In the genomic region with DNA sequence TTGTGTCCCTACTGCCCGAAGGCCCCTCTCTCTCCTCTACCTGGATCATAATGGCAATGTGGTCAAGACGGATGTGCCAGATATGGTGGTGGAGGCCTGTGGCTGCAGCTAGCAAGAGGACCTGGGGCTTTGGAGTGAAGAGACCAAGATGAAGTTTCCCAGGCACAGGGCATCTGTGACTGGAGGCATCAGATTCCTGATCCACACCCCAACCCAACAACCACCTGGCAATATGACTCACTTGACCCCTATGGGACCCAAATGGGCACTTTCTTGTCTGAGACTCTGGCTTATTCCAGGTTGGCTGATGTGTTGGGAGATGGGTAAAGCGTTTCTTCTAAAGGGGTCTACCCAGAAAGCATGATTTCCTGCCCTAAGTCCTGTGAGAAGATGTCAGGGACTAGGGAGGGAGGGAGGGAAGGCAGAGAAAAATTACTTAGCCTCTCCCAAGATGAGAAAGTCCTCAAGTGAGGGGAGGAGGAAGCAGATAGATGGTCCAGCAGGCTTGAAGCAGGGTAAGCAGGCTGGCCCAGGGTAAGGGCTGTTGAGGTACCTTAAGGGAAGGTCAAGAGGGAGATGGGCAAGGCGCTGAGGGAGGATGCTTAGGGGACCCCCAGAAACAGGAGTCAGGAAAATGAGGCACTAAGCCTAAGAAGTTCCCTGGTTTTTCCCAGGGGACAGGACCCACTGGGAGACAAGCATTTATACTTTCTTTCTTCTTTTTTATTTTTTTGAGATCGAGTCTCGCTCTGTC, we compare ENCODE assay signal across 15 cellular contexts. TPM values are rescaled to one million over a fixed set of nuclear protein-coding genes. Genes with fewer than 3 reads are reported as not detected.
A peak's percentile ranks its signal among the peaks of the same experiment; 100 is the strongest.
DNase-seq lines count a peak whose midpoint lies in the region; ATAC-seq and TF ChIP-seq lines count a peak whose summit lies in the region.
"Had no signal": no experiment of that assay in that cellular context is flagged by ENCODE, and none has a peak within 500 bp of the region (broad histone marks: within the 10 kb centered on the region; RNA-seq: fewer than 3 reads in every experiment).

No MANE protein-coding gene starts in this region.

- no peak overlapping the region for H3K27ac Mint-ChIP-seq in natural killer cell
- peak overlapping the region in 1 of 2 donors; percentile 25 for H3K27ac Mint-ChIP-seq in natural killer cell treated with Interleukin-12 subunit alpha and Interleukin-12 subunit beta and Interleukin-15 and Interleukin-18, amount 100 ng/mL, for 72 hours

- peaks cover 0 to 9% of the 10 kb centered on the region in 2 donors for H3K27me3 Mint-ChIP-seq in natural killer cell (ENCODE audit: low read depth in 2 of 2)
- H3K27me3 Mint-ChIP-seq in natural killer cell treated with Interleukin-12 subunit alpha and Interleukin-12 subunit beta and Interleukin-15 and Interleukin-18, amount 100 ng/mL, for 72 hours, result peaks cover 0 to 7% of the 10 kb centered on the region in 2 donors

- no peaks in the 10 kb centered on the region for H3K36me3 Mint-ChIP-seq in natural killer cell
- H3K36me3 Mint-ChIP-seq in natural killer cell treated with Interleukin-12 subunit alpha and Interleukin-12 subunit beta and Interleukin-15 and Interleukin-18, amount 100 ng/mL, for 72 hours, result no peaks in the 10 kb centered on the region
- H3K36me3 Mint-ChIP-seq: activated CD8-positive, alpha-beta memory T cell treated with anti-CD3 and anti-CD28 coated beads, Interleukin-2, amount 10 ng/mL, durations not matched to agents 7 days and 5 days had no signal

- H3K9me3 ChIP-seq in SJSA1 (replicated peaks), result no peaks in the 10 kb centered on the region
- H3K9me3 ChIP-seq: body of pancreas, upper lobe of left lung had no signal

- no peaks in the 10 kb centered on the region for H3K9me3 Mint-ChIP-seq in natural killer cell
- no peaks in the 10 kb centered on the region for H3K9me3 Mint-ChIP-seq in natural killer cell treated with Interleukin-12 subunit alpha and Interleukin-12 subunit beta and Interleukin-15 and Interleukin-18, amount 100 ng/mL, for 72 hours

- peaks cover 43% of the 10 kb centered on the region for H3K36me3 ChIP-seq in SJSA1
- H3K36me3 ChIP-seq: upper lobe of left lung had no signal

- H3K4me1 Mint-ChIP-seq in natural killer cell, result peaks cover 36 to 44% of the 10 kb centered on the region in 2 donors
- H3K4me1 Mint-ChIP-seq in natural killer cell treated with Interleukin-12 subunit alpha and Interleukin-12 subunit beta and Interleukin-15 and Interleukin-18, amount 100 ng/mL, for 72 hours (ENCODE audit: low read depth in 2 of 2), result peaks cover 24 to 31% of the 10 kb centered on the region in 2 donors

- TF ChIP-seq CTCF in natural killer cell (IDR thresholded peaks at IDR 0.05), result no peak

- intact Hi-C loops in natural killer cell (cut with micrococcal nuclease), result no loop called here

- no peaks in the 10 kb centered on the region for H3K27me3 ChIP-seq in SJSA1 (replicated peaks)
- H3K27me3 ChIP-seq: body of pancreas had no signal

- peak overlapping the region; percentile 82 for H3K27ac ChIP-seq in SJSA1
- H3K27ac ChIP-seq: body of pancreas, parathyroid adenoma, upper lobe of left lung had no signal

- peaks cover 63% of the 10 kb centered on the region for H3K4me1 ChIP-seq in SJSA1 (replicated peaks)

- ATAC-seq in natural killer cell, result no peak
- no peak for ATAC-seq in natural killer cell treated with Interleukin-12 subunit alpha and Interleukin-12 subunit beta and Interleukin-15 and Interleukin-18, amount 100 ng/mL, for 72 hours
- ATAC-seq in GM21447 (IDR thresholded peaks at IDR 0.05; ENCODE audit: unreplicated experiment), result no peak
- ATAC-seq in HG03521 (IDR thresholded peaks at IDR 0.05; ENCODE audit: unreplicated experiment), result no peak
- ATAC-seq: body of pancreas had no signal

- peak overlapping the region; percentile 13 for H3K4me3 Mint-ChIP-seq in natural killer cell
- no peak overlapping the region for H3K4me3 Mint-ChIP-seq in natural killer cell treated with Interleukin-12 subunit alpha and Interleukin-12 subunit beta and Interleukin-15 and Interleukin-18, amount 100 ng/mL, for 72 hours

- no peak overlapping the region for H3K4me3 ChIP-seq in SJSA1
- H3K4me3 ChIP-seq: body of pancreas, upper lobe of left lung had no signal

- DNase-seq in natural killer cell (no peak), SJSA1 (ENCODE audit: low read depth in 1 of 2, low spot score in 2 of 2) (no peak), islet precursor cell (peak; percentile 48), HCEC 1CT (no peak), Kasumi-1 (lab: John Stamatoyannopoulos, UW) (no peak)
- no peak for DNase-seq in natural killer cell treated with Interleukin-12 subunit alpha and Interleukin-12 subunit beta and Interleukin-15 and Interleukin-18, amount 100 ng/mL, for 72 hours (ENCODE audit: low spot score)
- DNase-seq: kidney, NCI-H1436 treated with DMSO at 0.1 percent for 48 hours, upper lobe of left lung had no signal

RNA-seq across cellular contexts. Expression of a gene that starts 1.8 kb away (rescaled TPM):
- not detected for total RNA-seq in natural killer cell
- total RNA-seq in natural killer cell treated with Interleukin-12 subunit alpha and Interleukin-12 subunit beta and Interleukin-15 and Interleukin-18, amount 100 ng/mL, for 72 hours, result under 1 TPM in 1 of 2 donors, not detected in 1; 0.45 TPM
- total RNA-seq in SJSA1 (2014; rRNA removed; shearing (Covaris generic)), result 2.2 and 2.5 TPM in 2 replicates
- total RNA-seq: body of pancreas, dermis microvascular lymphatic vessel endothelial cell had no signal

RNA-seq across cellular contexts. Expression of a gene that starts 2.7 kb away (rescaled TPM):
- total RNA-seq in natural killer cell, result 1 to 10 TPM in 1 of 3 donors, under 1 TPM in 2; 0.50 to 1.4 (median 0.99) TPM
- 1 to 10 TPM in 1 of 2 donors, under 1 TPM in 1; 0.61 to 1.0 TPM for total RNA-seq in natural killer cell treated with Interleukin-12 subunit alpha and Interleukin-12 subunit beta and Interleukin-15 and Interleukin-18, amount 100 ng/mL, for 72 hours
- 225 and 323 TPM in 2 replicates for total RNA-seq in SJSA1 (2014; rRNA removed; shearing (Covaris generic))

RNA-seq across cellular contexts. Expression of a gene that starts 22.3 kb away (rescaled TPM):
- total RNA-seq in natural killer cell, result under 1 TPM; 0.18 to 0.35 (median 0.31) TPM
- not detected for total RNA-seq in natural killer cell treated with Interleukin-12 subunit alpha and Interleukin-12 subunit beta and Interleukin-15 and Interleukin-18, amount 100 ng/mL, for 72 hours
- total RNA-seq in SJSA1 (2014; rRNA removed; shearing (Covaris generic)), result 0.18 and 0.88 TPM in 2 replicates
- total RNA-seq: activated CD8-positive, alpha-beta memory T cell treated with anti-CD3 and anti-CD28 coated beads, Interleukin-2, amount 10 ng/mL, durations not matched to agents 7 days and 5 days; body of pancreas; dermis microvascular lymphatic vessel endothelial cell; kidney; upper lobe of left lung had no signal

RNA-seq across cellular contexts. Expression of a gene that starts 22.8 kb away (rescaled TPM):
- 1,000 to 10,000 TPM in 2 of 3 donors, 100 to 1,000 TPM in 1; 558 to 1,091 (median 1,015) TPM for total RNA-seq in natural killer cell
- 100 to 1,000 TPM; 138 to 154 TPM for total RNA-seq in natural killer cell treated with Interleukin-12 subunit alpha and Interleukin-12 subunit beta and Interleukin-15 and Interleukin-18, amount 100 ng/mL, for 72 hours
- 30.6 TPM in 2 replicates for total RNA-seq in SJSA1 (2014; rRNA removed; shearing (Covaris generic))
- total RNA-seq: dermis microvascular lymphatic vessel endothelial cell had no signal

RNA-seq across cellular contexts. Expression of a gene that starts 26.1 kb away (rescaled TPM):
- total RNA-seq in natural killer cell, result 100 to 1,000 TPM; 110 to 124 (median 123) TPM
- 10 to 100 TPM; 55.4 to 57.2 TPM for total RNA-seq in natural killer cell treated with Interleukin-12 subunit alpha and Interleukin-12 subunit beta and Interleukin-15 and Interleukin-18, amount 100 ng/mL, for 72 hours
- total RNA-seq in SJSA1 (2014; rRNA removed; shearing (Covaris generic)), result 14.2 and 18.4 TPM in 2 replicates

Comparison
In these comparisons a context has a peak if more than half of its experiments do, and no peak if none do; other contexts are left out.
1. RNA of a gene that starts 2.7 kb away (total RNA-seq): 225 to 323 TPM in SJSA1; 0.61 to 1.0 TPM in natural killer cell treated with Interleukin-12 subunit alpha and Interleukin-12 subunit beta and Interleukin-15 and Interleukin-18, amount 100 ng/mL, for 72 hours and 0.50 to 1.4 TPM in natural killer cell; every median in the first group is over 10 times any median in the second.